In the genomic region with DNA sequence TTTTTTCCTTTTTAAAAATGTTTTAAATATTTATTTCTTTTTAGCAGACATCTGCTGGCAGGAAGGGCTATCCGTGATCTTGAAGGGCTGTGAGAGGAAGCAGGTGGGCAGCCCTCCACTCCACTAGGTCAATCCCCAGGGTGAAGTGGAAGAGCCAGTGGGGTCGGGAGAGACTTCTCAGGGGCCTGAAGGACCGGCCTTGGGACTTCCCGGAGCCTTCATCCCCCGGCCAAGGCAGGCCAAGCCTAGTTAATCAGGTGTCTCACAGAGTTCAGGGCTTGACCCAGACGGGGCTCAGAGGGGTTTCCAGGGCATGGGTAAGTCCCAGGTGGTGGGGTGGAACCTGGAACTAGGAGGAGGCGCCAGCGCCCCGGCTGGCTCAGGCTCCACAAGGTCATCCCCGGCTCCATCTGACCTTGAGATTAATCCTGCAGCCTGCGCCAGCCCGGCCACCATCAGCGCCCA, we compare ENCODE assay signal across 9 cellular contexts. TPM values are rescaled to one million over a fixed set of nuclear protein-coding genes. Genes with fewer than 3 reads are reported as not detected.
A peak's percentile ranks its signal among the peaks of the same experiment; 100 is the strongest.
DNase-seq lines count a peak whose midpoint lies in the region; ATAC-seq and TF ChIP-seq lines count a peak whose summit lies in the region.
"Had no signal": no experiment of that assay in that cellular context is flagged by ENCODE, and none has a peak within 500 bp of the region (broad histone marks: within the 10 kb centered on the region; RNA-seq: fewer than 3 reads in every experiment).

No MANE protein-coding gene starts in this region.

- peak; percentile 68 for DNase-seq in activated CD8-positive, alpha-beta memory T cell treated with anti-CD3 and anti-CD28 coated beads for 24 hours
- no peak for DNase-seq in activated CD8-positive, alpha-beta memory T cell treated with anti-CD3 and anti-CD28 coated beads, Interleukin-2, amount 50 U/mL, for 4 hours
- DNase-seq in activated T-cell treated with anti-CD3 and anti-CD28 coated beads, Interleukin-2, amount 50 U/mL, for 72 hours, result peak in 1 of 2 donors; percentile 5
- DNase-seq in lower lobe of right lung (no peak), tibial nerve (ENCODE audit: low spot score in 2 of 2) (no peak), DMS153 treated with DMSO at 0.1 percent for 48 hours (lab: John Stamatoyannopoulos, UW; ENCODE audit: unreplicated experiment) (no peak), NCI-H146 (lab: John Stamatoyannopoulos, UW) (no peak)

- intact Hi-C loops in lower lobe of right lung (cut with DNase I), result no loop called here

- no peak for TF ChIP-seq CTCF in lower lobe of right lung (IDR thresholded peaks at IDR 0.05)
- no peak for TF ChIP-seq CTCF in tibial nerve (IDR thresholded peaks at IDR 0.05)

- peak overlapping the region; percentile 83 to 87 for H3K4me3 Mint-ChIP-seq in activated T-cell treated with anti-CD3 and anti-CD28 coated beads, Interleukin-2, amount 50 U/mL, for 72 hours

- no peak for TF ChIP-seq POLR2A in tibial nerve (IDR thresholded peaks at IDR 0.05)

- WGBS in tibial nerve, 2 donors, result 42% methylated on average over 13 of the region's 13 CpGs

- H3K36me3 ChIP-seq in lower lobe of right lung, result peaks cover 34% of the 10 kb centered on the region
- H3K36me3 ChIP-seq in tibial nerve, result peaks cover 0 to 36% (median 0%) of the 10 kb centered on the region in 3 donors

- no peaks in the 10 kb centered on the region for H3K9me3 ChIP-seq in lower lobe of right lung
- H3K9me3 ChIP-seq in tibial nerve, result no peaks in the 10 kb centered on the region

- H3K27me3 Mint-ChIP-seq in activated T-cell treated with anti-CD3 and anti-CD28 coated beads, Interleukin-2, amount 50 U/mL, for 72 hours (ENCODE audit: low read depth), result no peaks in the 10 kb centered on the region

- H3K27me3 ChIP-seq in lower lobe of right lung (ENCODE audit: low read depth), result no peaks in the 10 kb centered on the region
- no peaks in the 10 kb centered on the region for H3K27me3 ChIP-seq in tibial nerve

- ATAC-seq in activated T-cell treated with anti-CD3 and anti-CD28 coated beads, Interleukin-2, amount 50 U/mL, for 72 hours (replicated peaks in 1 of 2), result no peak
- ATAC-seq in lower lobe of right lung, result peak in 1 of 2 donors; percentile 18
- no peak for ATAC-seq in GM21576 (IDR thresholded peaks at IDR 0.05; ENCODE audit: unreplicated experiment)

- peaks cover 23% of the 10 kb centered on the region for H3K4me1 ChIP-seq in lower lobe of right lung
- H3K4me1 ChIP-seq in tibial nerve, result peaks cover 0 to 24% (median 17%) of the 10 kb centered on the region in 4 donors

- peak overlapping the region; percentile 58 for H3K4me3 ChIP-seq in lower lobe of right lung
- H3K4me3 ChIP-seq in tibial nerve, result peak overlapping the region in 2 of 4 donors; percentile 57 to 62

- no peaks in the 10 kb centered on the region for H3K9me3 Mint-ChIP-seq in activated T-cell treated with anti-CD3 and anti-CD28 coated beads, Interleukin-2, amount 50 U/mL, for 72 hours

- peak overlapping the region; percentile 80 for H3K27ac Mint-ChIP-seq in activated T-cell treated with anti-CD3 and anti-CD28 coated beads, Interleukin-2, amount 50 U/mL, for 72 hours

- H3K36me3 Mint-ChIP-seq in activated T-cell treated with anti-CD3 and anti-CD28 coated beads, Interleukin-2, amount 50 U/mL, for 72 hours (ENCODE audit: insufficient read depth in 2 of 2), result no peaks in the 10 kb centered on the region

- H3K27ac ChIP-seq in lower lobe of right lung (no peak overlapping the region), tibial nerve (peak overlapping the region in 3 of 4 donors; percentile 74 to 82 (median 81))

- no peak for TF ChIP-seq EP300 in tibial nerve (IDR thresholded peaks at IDR 0.05)

- H3K4me1 Mint-ChIP-seq in activated T-cell treated with anti-CD3 and anti-CD28 coated beads, Interleukin-2, amount 50 U/mL, for 72 hours (ENCODE audit: low read depth), result peaks cover 18% of the 10 kb centered on the region

RNA-seq across cellular contexts. Expression of gene MDFI, which starts 44.3 kb away (rescaled TPM):
- not detected for total RNA-seq in activated T-cell treated with anti-CD3 and anti-CD28 coated beads, Interleukin-2, amount 50 U/mL, for 72 hours
- total RNA-seq in lower lobe of right lung (10.6 TPM), tibial nerve (10 to 100 TPM; 13.5 to 31.8 (median 20.7) TPM)
- total RNA-seq: T-helper 2 cell treated with Interferon-gamma antibody and Interleukin-4, amounts not matched to agents 100 ng/mL and 5 ng/mL, for 36 hours had no signal

RNA-seq across cellular contexts. Expression of gene TFEB, which starts 52.9 kb away (rescaled TPM):
- total RNA-seq in activated T-cell treated with anti-CD3 and anti-CD28 coated beads, Interleukin-2, amount 50 U/mL, for 72 hours, result 10 to 100 TPM; 15.3 to 17.5 TPM
- 36.5 TPM for total RNA-seq in lower lobe of right lung
- 10 to 100 TPM; 19.2 to 28.8 (median 20.6) TPM for total RNA-seq in tibial nerve

Comparison
In these comparisons a context has a peak if more than half of its experiments do, and no peak if none do; other contexts are left out.
1. RNA of gene MDFI, which starts 44.3 kb away (total RNA-seq): 13.5 to 31.8 TPM in tibial nerve and 10.6 TPM in lower lobe of right lung (single experiment); not detected in activated T-cell treated with anti-CD3 and anti-CD28 coated beads, Interleukin-2, amount 50 U/mL, for 72 hours; every median in the first group is over 10 times any median in the second.